ENCODE assay signal across 9 cellular contexts in the genomic region with DNA sequence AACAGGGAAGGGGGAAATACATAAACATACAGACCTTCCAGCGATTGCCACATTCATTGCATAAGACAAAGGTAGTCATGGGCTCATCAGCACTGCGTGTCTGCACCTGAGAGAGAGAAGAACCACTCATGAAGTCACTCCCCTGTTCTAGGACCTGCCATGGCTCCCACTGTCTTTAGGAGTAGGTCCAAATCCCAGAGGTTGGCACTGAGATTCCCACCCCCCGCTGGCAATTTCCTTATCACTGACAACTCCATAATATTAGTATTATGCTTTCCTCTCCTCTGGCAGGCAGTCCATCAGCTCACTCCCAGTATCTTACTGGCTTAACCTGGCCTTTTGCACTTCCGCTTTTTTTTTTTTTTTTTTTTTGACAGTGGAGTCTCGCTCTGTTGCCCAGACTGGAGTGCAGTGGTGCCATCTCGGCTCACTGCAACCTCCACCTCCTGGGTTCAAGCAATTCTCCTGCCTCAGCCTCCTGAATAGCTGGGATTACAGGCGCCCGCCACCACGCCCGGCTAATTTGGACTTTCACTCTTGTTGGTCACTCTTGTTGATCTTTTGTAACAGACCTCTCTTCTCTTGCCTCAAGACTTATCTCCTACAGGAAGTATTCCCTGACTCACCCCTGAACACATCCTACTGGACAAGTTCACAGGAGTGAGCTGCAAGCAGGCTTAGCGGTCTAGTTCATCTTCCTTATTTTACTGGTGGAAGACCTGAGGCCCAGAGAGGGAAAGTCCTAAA. TPM values are rescaled to one million over a fixed set of nuclear protein-coding genes. Genes with fewer than 3 reads are reported as not detected.
A peak's percentile ranks its signal among the peaks of the same experiment; 100 is the strongest.
DNase-seq lines count a peak whose midpoint lies in the region; ATAC-seq and TF ChIP-seq lines count a peak whose summit lies in the region.
"Had no signal": no experiment of that assay in that cellular context is flagged by ENCODE, and none has a peak within 500 bp of the region (broad histone marks: within the 10 kb centered on the region; RNA-seq: fewer than 3 reads in every experiment).

No MANE protein-coding gene starts in this region.

- DNase-seq in heart right ventricle (no peak), cardiac septum (ENCODE audit: low spot score) (no peak), adrenal gland (peak in 2 of 7 donors; percentile 16 to 27), hepatic stellate cell (ENCODE audit: low spot score) (peak; percentile 53)
- no peak for DNase-seq in stimulated activated CD4-positive, alpha-beta T cell treated with anti-CD3 and anti-CD28 coated beads, Interleukin-4, amount 100 ng/mL, for 24 hours
- no peak for DNase-seq in activated CD4-positive, alpha-beta T cell treated with anti-CD3 and anti-CD28 coated beads, Interleukin-2, amount 50 U/mL, for 1 hour

- H3K4me3 ChIP-seq in heart right ventricle (no peak overlapping the region), adrenal gland (no peak overlapping the region)
- H3K4me3 ChIP-seq: esophagus muscularis mucosa had no signal

- intact Hi-C loops in heart right ventricle (cut with DNase I) (no loop called here), cardiac septum (cut with DNase I) (no loop called here), adrenal gland (cut with DNase I) (no loop called here)

- no peak for TF ChIP-seq POLR2A in adrenal gland (IDR thresholded peaks at IDR 0.05)

- ATAC-seq in heart right ventricle (peak in 2 of 8 donors; percentile 15 to 43), HG03108 (IDR thresholded peaks at IDR 0.05; ENCODE audit: unreplicated experiment) (no peak), GM18861 (IDR thresholded peaks at IDR 0.05; ENCODE audit: unreplicated experiment) (no peak)

- TF ChIP-seq CTCF in heart right ventricle (IDR thresholded peaks at IDR 0.05) (no peak), adrenal gland (IDR thresholded peaks at IDR 0.05) (no peak)

- 71 to 74% methylated on average over 11 of the region's 11 CpGs for WGBS in heart right ventricle, 2 donors
- 74 to 78% (median 76%) methylated on average over 11 of the region's 11 CpGs for WGBS in adrenal gland, 4 donors

- H3K36me3 ChIP-seq in heart right ventricle (peaks cover 0 to 32% (median 0%) of the 10 kb centered on the region in 9 donors), adrenal gland (replicated peaks in 1 of 2) (peaks cover 0 to 18% of the 10 kb centered on the region in 2 donors)

- no peaks in the 10 kb centered on the region for H3K27me3 ChIP-seq in heart right ventricle
- H3K27me3 ChIP-seq in adrenal gland: no peaks in the 10 kb centered on the region
- H3K27me3 ChIP-seq: esophagus muscularis mucosa had no signal

- H3K9me3 ChIP-seq in heart right ventricle (no peaks in the 10 kb centered on the region), adrenal gland (replicated peaks in 1 of 3) (no peaks in the 10 kb centered on the region)
- H3K9me3 ChIP-seq: esophagus muscularis mucosa had no signal

- H3K27ac ChIP-seq in heart right ventricle (peak overlapping the region in 7 of 10 donors; percentile 22 to 60 (median 34)), adrenal gland (peak overlapping the region in 3 of 5 donors; percentile 0 to 72 (median 13))

- peaks cover 6 to 27% (median 21%) of the 10 kb centered on the region in 9 donors for H3K4me1 ChIP-seq in heart right ventricle
- H3K4me1 ChIP-seq in adrenal gland (replicated peaks in 1 of 2): peaks cover 0 to 7% of the 10 kb centered on the region in 2 donors

RNA-seq across cellular contexts. Expression of a gene that starts 14.8 kb away (rescaled TPM):
- total RNA-seq in heart right ventricle (10 to 100 TPM in 9 of 10 donors, 1 to 10 TPM in 1; 9.4 to 25.5 (median 16.3) TPM), cardiac septum (19.8 TPM), adrenal gland (10 to 100 TPM in 7 of 8 donors, 1 to 10 TPM in 1; 7.8 to 43.7 (median 25.1) TPM)
- polyA plus RNA-seq in heart right ventricle (1 to 10 TPM; 3.3 to 4.2 TPM), adrenal gland (10 to 100 TPM; 10.1 to 16.2 (median 13.3) TPM)

RNA-seq across cellular contexts. Expression of a gene that starts 40.1 kb away (rescaled TPM):
- total RNA-seq in heart right ventricle (10 to 100 TPM; 56.7 to 93.0 (median 71.8) TPM), cardiac septum (46.0 TPM), adrenal gland (100 to 1,000 TPM in 5 of 8 donors, 10 to 100 TPM in 3; 23.6 to 152 (median 115) TPM)
- polyA plus RNA-seq in heart right ventricle (10 to 100 TPM; 25.1 to 51.4 TPM), adrenal gland (100 to 1,000 TPM in 2 of 3 donors, 10 to 100 TPM in 1; 51.8 to 132 (median 102) TPM)

RNA-seq across cellular contexts. Expression of a gene that starts 40.4 kb away (rescaled TPM):
- total RNA-seq in heart right ventricle (10 to 100 TPM; 56.7 to 72.7 (median 66.4) TPM), cardiac septum (67.3 TPM), adrenal gland (100 to 1,000 TPM in 3 of 8 donors, 10 to 100 TPM in 5; 36.5 to 141 (median 81.5) TPM)
- polyA plus RNA-seq in heart right ventricle (10 to 100 TPM; 44.6 to 60.3 TPM), adrenal gland (100 to 1,000 TPM in 1 of 3 donors, 10 to 100 TPM in 2; 51.7 to 190 (median 83.1) TPM)
